ENCODE assay signal across 10 cellular contexts in genomic region chr7:96303686-96304443, GRCh38. TPM values are rescaled to one million over a fixed set of nuclear protein-coding genes. Genes with fewer than 3 reads are reported as not detected.
DNase-seq lines count a peak whose midpoint lies in the region; ATAC-seq and TF ChIP-seq lines count a peak whose summit lies in the region.
"Had no signal": no experiment of that assay in that cellular context is flagged by ENCODE, and none has a peak within 500 bp of the region (broad histone marks: within the 10 kb centered on the region; RNA-seq: fewer than 3 reads in every experiment).

No MANE protein-coding gene starts in this region.

- H3K4me3 ChIP-seq in choroid plexus epithelial cell (ENCODE audit: low read depth, low read length), result no peak overlapping the region
- H3K4me3 ChIP-seq: skin epidermis had no signal

- DNase-seq in GM03348 (ENCODE audit: low spot score) (peak; percentile 42), M059J (ENCODE audit: low read depth) (peak; percentile 95), choroid plexus epithelial cell (ENCODE audit: low read depth) (peak; percentile 67), renal cortical epithelial cell (ENCODE audit: low read depth) (peak; percentile 96), SHP77 treated with DMSO at 0.1 percent for 48 hours (lab: John Stamatoyannopoulos, UW) (no peak), Ammon's horn (ENCODE audit: low spot score) (no peak)
- DNase-seq in stimulated activated CD8-positive, alpha-beta memory T cell treated with anti-CD3 and anti-CD28 coated beads, Interleukin-4, amount 100 ng/mL, for 48 hours, result no peak
- DNase-seq: NCI-H774 had no signal

- ATAC-seq in HG03439 (IDR thresholded peaks at IDR 0.05; ENCODE audit: unreplicated experiment), result no peak

- TF ChIP-seq CTCF in choroid plexus epithelial cell (conservative IDR thresholded peaks at IDR 0.05; ENCODE audit: low read depth, low read length), result no peak

RNA-seq across cellular contexts. Expression of gene SLC25A13, which starts 18.0 kb away (rescaled TPM):
- total RNA-seq in M059J (2014; rRNA removed; shearing (Covaris generic)), result 22.8 and 29.7 TPM in 2 replicates
- total RNA-seq in renal cortical epithelial cell, result 66.8 and 92.2 TPM in 2 replicates

Comparison
In these comparisons a context has a peak if more than half of its experiments do, and no peak if none do; other contexts are left out.
1. DNase-seq: peak in GM03348 (single experiment), M059J (single experiment), choroid plexus epithelial cell (single experiment) and renal cortical epithelial cell (single experiment); none in stimulated activated CD8-positive, alpha-beta memory T cell treated with anti-CD3 and anti-CD28 coated beads, Interleukin-4, amount 100 ng/mL, for 48 hours (single experiment), SHP77 treated with DMSO at 0.1 percent for 48 hours (single experiment) and Ammon's horn (single experiment).